Comparison of ENCODE assay signal across 8 cellular contexts in genomic region chr17:42019509-42020404, GRCh38. TPM values are rescaled to one million over a fixed set of nuclear protein-coding genes. Genes with fewer than 3 reads are reported as not detected.
DNase-seq lines count a peak whose midpoint lies in the region; ATAC-seq, FAIRE-seq and TF ChIP-seq lines count a peak whose summit lies in the region.

Gene NKIRAS2, plus strand, starts transcription at chr17:42020090. Its CDS starts 1,488 bp downstream, at chr17:42021578.

- H3K4me1 ChIP-seq in astrocyte (ENCODE audit: insufficient read depth, low read length) = peaks cover 30% of the 10 kb centered on the region
- H3K4me1 ChIP-seq in hepatocyte (ENCODE audit: insufficient read depth) = peaks cover 22% of the 10 kb centered on the region

- H3K9me3 ChIP-seq in astrocyte (ENCODE audit: insufficient read depth, low read depth, low read length) (no peaks in the 10 kb centered on the region), hepatocyte (ENCODE audit: low read depth) (no peaks in the 10 kb centered on the region)

- H3K27me3 Mint-ChIP-seq in astrocyte (ENCODE audit: low read depth, unreplicated experiment) = no peaks in the 10 kb centered on the region

- peak within 1 kb of the TSS; percentile 72 for H2AFZ ChIP-seq in astrocyte (ENCODE audit: low read depth, low read length)
- peak within 1 kb of the TSS; percentile 86 for H2AFZ ChIP-seq in hepatocyte

- peaks cover 13% of the 10 kb centered on the region for H4K20me1 ChIP-seq in astrocyte (ENCODE audit: insufficient read depth, low read length)
- peaks cover 1% of the 10 kb centered on the region for H4K20me1 ChIP-seq in hepatocyte (ENCODE audit: insufficient read depth, poor library complexity, severe bottlenecking)

- peak within 1 kb of the TSS; percentile 89 for H3K27ac Mint-ChIP-seq in astrocyte (ENCODE audit: unreplicated experiment)

- H3K9me3 Mint-ChIP-seq in astrocyte (ENCODE audit: unreplicated experiment) = peaks cover 2% of the 10 kb centered on the region

- H3K4me3 ChIP-seq in GM12865 (ENCODE audit: low read depth, low read length) (peak within 1 kb of the TSS; percentile 97), astrocyte (ENCODE audit: insufficient read depth, low read depth, low read length) (peak within 1 kb of the TSS; percentile 92), hepatocyte (peak within 1 kb of the TSS; percentile 97), retinal pigment epithelial cell (ENCODE audit: low read length) (peak within 1 kb of the TSS; percentile 79)

- peaks cover 26% of the 10 kb centered on the region for H3K4me1 Mint-ChIP-seq in astrocyte (ENCODE audit: low read depth, unreplicated experiment)

- H3K4me2 ChIP-seq in astrocyte (ENCODE audit: low read length) (peak within 1 kb of the TSS; percentile 95), hepatocyte (peak within 1 kb of the TSS; percentile 92)

- peak within 1 kb of the TSS; percentile 98 for H3K9ac ChIP-seq in astrocyte (ENCODE audit: low read length)

- peaks cover 9% of the 10 kb centered on the region for H3K36me3 Mint-ChIP-seq in astrocyte (ENCODE audit: low read depth, unreplicated experiment)

- no peaks in the 10 kb centered on the region for H3K27me3 ChIP-seq in astrocyte (ENCODE audit: insufficient read depth, low read length)
- H3K27me3 ChIP-seq in hepatocyte = no peaks in the 10 kb centered on the region

- no peaks in the 10 kb centered on the region for H3K9me2 ChIP-seq in hepatocyte (replicated peaks; ENCODE audit: insufficient read depth)

- 9% methylated on average over 47 of the region's 49 CpGs for whole genome bisulfite sequencing in hepatocyte (ENCODE audit: low lambda C conversion rate, missing lambda C conversion rate)

- peak within 1 kb of the TSS; percentile 77 for H3K27ac ChIP-seq in astrocyte (ENCODE audit: low read depth, low read length)
- H3K27ac ChIP-seq in hepatocyte = peak within 1 kb of the TSS; percentile 85

- H3K79me2 ChIP-seq in astrocyte (ENCODE audit: insufficient read depth, low read length) = peaks cover 48% of the 10 kb centered on the region
- H3K79me2 ChIP-seq in hepatocyte = peaks cover 55% of the 10 kb centered on the region

- DNase-seq in GM12865 (ENCODE audit: low read depth) (peak; percentile 96), NCI-H2029 (lab: John Stamatoyannopoulos, UW) (peak; percentile 80), T-helper 22 cell (ENCODE audit: low read depth) (peak; percentile 92), astrocyte (ENCODE audit: low read depth) (peak; percentile 76), hepatocyte (ENCODE audit: low spot score) (peak; percentile 97), retinal pigment epithelial cell (ENCODE audit: low read depth) (peak; percentile 54)

- TF ChIP-seq CTCF in GM12865 (IDR thresholded peaks at IDR 0.05; ENCODE audit: insufficient read depth, low read depth, low read length, missing control alignments) = peak; percentile 90
- TF ChIP-seq CTCF in astrocyte (IDR thresholded peaks at IDR 0.05; ENCODE audit: insufficient read depth, low read depth, low read length) = peak; percentile 64
- TF ChIP-seq CTCF in hepatocyte (IDR thresholded peaks at IDR 0.05; ENCODE audit: poor library complexity) = peak; percentile 88
- peak; percentile 84 for TF ChIP-seq CTCF in retinal pigment epithelial cell (conservative IDR thresholded peaks at IDR 0.05; ENCODE audit: low read depth, low read length)

- peak within 1 kb of the TSS; percentile 97 for H3K4me3 Mint-ChIP-seq in astrocyte (ENCODE audit: unreplicated experiment)

- no peak for FAIRE-seq in astrocyte (lab: Jason Lieb, UNC)

- ATAC-seq in HG02938 (IDR thresholded peaks at IDR 0.05; ENCODE audit: unreplicated experiment) (peak; percentile 51), GM18873 (IDR thresholded peaks at IDR 0.05; ENCODE audit: low FRiP score, unreplicated experiment) (no peak)

- H3K36me3 ChIP-seq in astrocyte (ENCODE audit: insufficient read depth, low read length) (peaks cover 10% of the 10 kb centered on the region), hepatocyte (replicated peaks; ENCODE audit: insufficient read depth, low read depth) (no peaks in the 10 kb centered on the region)

RNA-seq across cellular contexts. Expression of gene NKIRAS2, which starts in this region (rescaled TPM):
- 60.5 and 66.0 TPM in 2 replicates for total RNA-seq in astrocyte
- 37.5 and 40.8 TPM in 2 replicates for total RNA-seq in hepatocyte
- polyA plus RNA-seq in hepatocyte = 55.0 and 57.2 TPM in 2 replicates
